Comparison of ENCODE assay signal across 8 cellular contexts in the genomic region with DNA sequence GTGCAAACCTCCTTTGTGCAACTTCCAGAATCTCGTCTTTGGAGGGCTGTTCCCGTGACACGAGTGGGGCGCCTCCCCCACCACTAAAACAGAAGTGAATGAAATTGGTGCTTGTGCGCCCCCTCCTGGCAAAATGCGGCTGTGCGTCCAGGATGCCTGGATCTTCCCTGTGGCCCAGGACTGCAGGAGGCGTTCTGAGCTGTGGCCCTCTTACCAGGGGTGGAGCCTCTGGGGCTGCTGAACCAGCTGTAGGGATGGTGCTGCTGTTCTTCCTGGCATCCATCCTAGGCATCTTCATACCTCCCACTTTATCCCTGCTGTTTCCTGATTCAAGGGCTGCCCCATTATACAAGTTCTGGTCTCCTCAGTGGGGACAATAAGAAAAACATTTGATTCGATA. TPM values are rescaled to one million over a fixed set of nuclear protein-coding genes. Genes with fewer than 3 reads are reported as not detected.
DNase-seq lines count a peak whose midpoint lies in the region; ATAC-seq lines count a peak whose summit lies in the region.

No MANE protein-coding gene starts in this region.

- DNase-seq in CMK (ENCODE audit: low read depth) (peak; percentile 71), HuH-7 (ENCODE audit: low spot score) (peak; percentile 89), SHP77 treated with DMSO at 0.1 percent for 48 hours (lab: John Stamatoyannopoulos, UW) (peak; percentile 39), fibroblast of the conjunctiva (ENCODE audit: low read depth) (peak; percentile 94), occipital lobe (lab: John Stamatoyannopoulos, UW) (peak; percentile 60), substantia nigra (lab: John Stamatoyannopoulos, UW) (peak in 42 of 49 donors; percentile 15 to 80 (median 62))
- peak; percentile 70 for DNase-seq in activated effector memory CD4-positive, alpha-beta T cell treated with Interleukin-2 at 50 U/mL for 16 hours

- no peak for ATAC-seq in GM18873 (IDR thresholded peaks at IDR 0.05; ENCODE audit: low FRiP score, unreplicated experiment)

- H3K27ac ChIP-seq in substantia nigra (ENCODE audit: low read depth, low read length, poor library complexity, severe bottlenecking), result peak overlapping the region; percentile 77

RNA-seq across cellular contexts. Expression of gene NAGLU, which starts 18.5 kb away (rescaled TPM):
- total RNA-seq in occipital lobe, result 8.6 TPM

RNA-seq across cellular contexts. Expression of gene HSD17B1, which starts 35.2 kb away (rescaled TPM):
- 0.62 TPM for total RNA-seq in occipital lobe

RNA-seq across cellular contexts. Expression of gene COASY, which starts 44.4 kb away (rescaled TPM):
- 3.6 TPM for total RNA-seq in occipital lobe

RNA-seq across cellular contexts. Expression of gene MLX, which starts 49.4 kb away (rescaled TPM):
- total RNA-seq in occipital lobe, result 25.1 TPM

RNA-seq across cellular contexts. Expression of gene ATP6V0A1, which starts 58.8 kb away (rescaled TPM):
- total RNA-seq in occipital lobe, result 263 TPM

Comparison
In these comparisons a context has a peak if more than half of its experiments do, and no peak if none do; other contexts are left out.
1. DNase-seq: peak in every context shown above with its lines; median percentile 94 in fibroblast of the conjunctiva; 89 in HuH-7; 71 in CMK; 70 in activated effector memory CD4-positive, alpha-beta T cell treated with Interleukin-2 at 50 U/mL for 16 hours; 62 in substantia nigra; 60 in occipital lobe; 39 in SHP77 treated with DMSO at 0.1 percent for 48 hours.